In the genomic region with DNA sequence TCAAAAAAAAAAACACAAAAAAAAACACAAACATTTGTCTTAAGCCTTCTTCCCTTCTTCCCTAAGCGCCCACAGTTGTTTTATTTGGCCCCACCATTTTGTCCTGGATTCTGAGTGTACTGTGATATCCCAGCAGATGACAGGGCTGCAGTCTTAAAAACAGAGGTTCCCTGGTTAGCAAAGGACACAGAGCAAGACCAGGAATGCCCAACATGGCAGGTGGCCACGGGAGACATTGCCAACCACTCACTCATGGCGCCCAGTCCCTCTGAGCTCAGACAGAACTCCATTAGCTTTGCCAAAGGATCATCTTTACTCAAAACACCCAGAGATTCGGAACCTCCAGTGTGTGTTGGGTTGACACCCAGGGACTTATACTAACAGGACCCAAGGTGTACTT, we compare ENCODE assay signal across 23 cellular contexts.
"Had no signal": no experiment of that assay in that cellular context is flagged by ENCODE, and none has a peak within 500 bp of the region (broad histone marks: within the 10 kb centered on the region; RNA-seq: fewer than 3 reads in every experiment).

No MANE protein-coding gene starts in this region.

- H3K4me1 ChIP-seq: foreskin keratinocyte, left lung, parathyroid adenoma, suprapubic skin, upper lobe of right lung, vagina had no signal

- H3K27ac Mint-ChIP-seq: endodermal cell; nephron; stimulated activated effector memory CD8-positive, alpha-beta T cell treated with anti-CD3 and anti-CD28 coated beads, Interleukin-12 subunit alpha, Interleukin-12 subunit beta, amount 100 ng/mL, for 72 hours had no signal

- H3K4me3 ChIP-seq: coronary artery, left lung, lung, suprapubic skin, tibial artery, upper lobe of right lung, vagina had no signal

- H3K9ac ChIP-seq: parathyroid adenoma had no signal

- ATAC-seq: foreskin keratinocyte; left lung; stimulated activated effector memory CD8-positive, alpha-beta T cell treated with anti-CD3 and anti-CD28 coated beads, Interleukin-12 subunit alpha, Interleukin-12 subunit beta, amount 100 ng/mL, for 72 hours; stimulated activated naive CD8-positive, alpha-beta T cell treated with anti-CD3 and anti-CD28 coated beads, Interleukin-15, Interleukin-2, amounts not matched to agents 100 U/mL and 50 U/mL, for 24 hours; upper lobe of right lung had no signal

- DNase-seq: effector CD4-positive, alpha-beta T cell; endodermal cell; erythroblast; foreskin keratinocyte; head of caudate nucleus; hypothalamus; islet precursor cell; left lung; mesenchymal stem cell; midbrain; naive B cell; stimulated activated CD4-positive, alpha-beta T cell treated with anti-CD3 and anti-CD28 coated beads, Interleukin-4, amount 100 ng/mL, for 1 hour; stimulated activated CD8-positive, alpha-beta memory T cell treated with anti-CD3 and anti-CD28 coated beads, Interleukin-4, amount 100 ng/mL, for 48 hours; stimulated activated naive CD8-positive, alpha-beta T cell treated with anti-CD3 and anti-CD28 coated beads, Interleukin-15, Interleukin-2, amounts not matched to agents 100 U/mL and 50 U/mL, for 24 hours; tibial artery; upper lobe of right lung had no signal

- H3K9me3 Mint-ChIP-seq: endodermal cell; nephron; stimulated activated effector memory CD8-positive, alpha-beta T cell treated with anti-CD3 and anti-CD28 coated beads, Interleukin-12 subunit alpha, Interleukin-12 subunit beta, amount 100 ng/mL, for 72 hours had no signal

- H3K36me3 ChIP-seq: left lung, suprapubic skin, tibial artery, upper lobe of right lung, vagina had no signal

- H3K36me3 Mint-ChIP-seq: naive B cell; stimulated activated effector memory CD8-positive, alpha-beta T cell treated with anti-CD3 and anti-CD28 coated beads, Interleukin-12 subunit alpha, Interleukin-12 subunit beta, amount 100 ng/mL, for 72 hours had no signal

- H3K4me1 Mint-ChIP-seq: endodermal cell; naive B cell; stimulated activated effector memory CD8-positive, alpha-beta T cell treated with anti-CD3 and anti-CD28 coated beads, Interleukin-12 subunit alpha, Interleukin-12 subunit beta, amount 100 ng/mL, for 72 hours had no signal

- H3K79me2 ChIP-seq: parathyroid adenoma had no signal

- H3K9me3 ChIP-seq: left lung, suprapubic skin, tibial artery, upper lobe of right lung, vagina had no signal

- H3K4me3 Mint-ChIP-seq: endodermal cell; naive B cell; nephron; stimulated activated effector memory CD8-positive, alpha-beta T cell treated with anti-CD3 and anti-CD28 coated beads, Interleukin-12 subunit alpha, Interleukin-12 subunit beta, amount 100 ng/mL, for 72 hours had no signal

- H2AFZ ChIP-seq: parathyroid adenoma had no signal

- H3K27ac ChIP-seq: coronary artery, foreskin keratinocyte, left lung, parathyroid adenoma, suprapubic skin, tibial artery, upper lobe of right lung, vagina had no signal

- H3K27me3 ChIP-seq: foreskin keratinocyte, left lung, suprapubic skin, tibial artery, upper lobe of right lung, vagina had no signal
